Comparison of ENCODE assay signal across 1 cellular context in genomic region chr1:20080441-20081330, GRCh38.
TF ChIP-seq lines count a peak whose summit lies in the region.

No MANE protein-coding gene starts in this region.

TF ChIP-seq in HepG2, 621 proteins besides CTCF, POLR2A, EP300 and RAD21:
- TF ChIP-seq SRY (CRISPR knock-in tag; IDR thresholded peaks at IDR 0.05) = no peak
- TF ChIP-seq ISL2 (CRISPR knock-in tag; IDR thresholded peaks at IDR 0.05) = no peak
- no peak for TF ChIP-seq SATB2 (CRISPR knock-in tag; IDR thresholded peaks at IDR 0.05)
- TF ChIP-seq GATAD2A (CRISPR knock-in tag; IDR thresholded peaks at IDR 0.05) = no peak
- 0 out of 2 replicates have a peak, but pooled peaks have one; percentile 21 for TF ChIP-seq BCL6 (CRISPR knock-in tag; IDR thresholded peaks at IDR 0.05)
- TF ChIP-seq REXO4 (CRISPR knock-in tag; IDR thresholded peaks at IDR 0.05; ENCODE audit: borderline replicate concordance) = no peak
- TF ChIP-seq ZNF326 (CRISPR knock-in tag; IDR thresholded peaks at IDR 0.05; ENCODE audit: borderline replicate concordance) = no peak
- TF ChIP-seq ZFX (CRISPR knock-in tag; IDR thresholded peaks at IDR 0.05; ENCODE audit: low read depth) = no peak
- TF ChIP-seq ZNF883 (CRISPR knock-in tag; IDR thresholded peaks at IDR 0.05; ENCODE audit: not compliant biosample characterization) = no peak
- no peak for TF ChIP-seq MLXIP (CRISPR knock-in tag; IDR thresholded peaks at IDR 0.05; ENCODE audit: borderline replicate concordance)
- no peak for TF ChIP-seq SAP130 (CRISPR knock-in tag; IDR thresholded peaks at IDR 0.05; ENCODE audit: low read depth)
- no peak for TF ChIP-seq KLF16 (CRISPR knock-in tag; IDR thresholded peaks at IDR 0.05)
- TF ChIP-seq RARA (CRISPR knock-in tag; IDR thresholded peaks at IDR 0.05) = peak; percentile 21; the same call in 1 of the 2 replicates
TF ChIP-seq in HepG2: peak in this region for 2.
